ENCODE assay signal across 21 cellular contexts in the genomic region with DNA sequence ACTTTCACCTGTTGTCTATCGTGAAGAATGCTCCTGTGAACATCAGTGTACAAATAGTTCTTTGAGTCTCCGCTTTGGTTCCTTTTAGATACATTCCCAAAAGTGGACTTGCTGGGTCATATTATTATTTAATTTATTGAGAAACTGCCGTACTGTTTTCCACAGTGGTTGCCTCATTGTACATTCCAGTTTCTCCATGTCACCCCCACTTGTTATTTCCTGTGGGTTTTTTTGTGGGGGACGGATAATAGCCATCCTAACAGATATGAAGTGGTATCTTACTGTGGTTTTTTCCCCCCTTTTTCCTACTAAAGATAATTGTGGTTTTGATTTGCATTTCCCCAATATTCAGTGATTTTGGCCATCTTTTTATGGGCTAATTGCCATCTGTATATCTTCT. TPM values are rescaled to one million over a fixed set of nuclear protein-coding genes. Genes with fewer than 3 reads are reported as not detected.
DNase-seq lines count a peak whose midpoint lies in the region; ATAC-seq and TF ChIP-seq lines count a peak whose summit lies in the region.
"Had no signal": no experiment of that assay in that cellular context is flagged by ENCODE, and none has a peak within 500 bp of the region (broad histone marks: within the 10 kb centered on the region; RNA-seq: fewer than 3 reads in every experiment).

No MANE protein-coding gene starts in this region.

- H3K27ac ChIP-seq in uterus: no peak overlapping the region
- H3K27ac ChIP-seq: A549, BLaER1, Peyer's patch had no signal

- H3K27me3 Mint-ChIP-seq in activated naive CD8-positive, alpha-beta T cell: no peaks in the 10 kb centered on the region
- H3K27me3 Mint-ChIP-seq in activated naive CD8-positive, alpha-beta T cell treated with anti-CD3 and anti-CD28 coated beads, Interleukin-2, amount 50 U/mL, for 24 hours: no peaks in the 10 kb centered on the region
- H3K27me3 Mint-ChIP-seq in activated naive CD8-positive, alpha-beta T cell treated with anti-CD3 and anti-CD28 coated beads for 36 hours: no peaks in the 10 kb centered on the region
- no peaks in the 10 kb centered on the region for H3K27me3 Mint-ChIP-seq in stimulated activated memory B cell treated with anti-CD40 and anti-IgM and Interleukin-4, amounts not matched to agents 10 μg/mL and 1 μg/mL and 100 μg/mL, for 72 hours

- peak overlapping the region; percentile 58 for H3K27ac Mint-ChIP-seq in activated naive CD8-positive, alpha-beta T cell
- H3K27ac Mint-ChIP-seq in activated naive CD8-positive, alpha-beta T cell treated with anti-CD3 and anti-CD28 coated beads, Interleukin-2, amount 50 U/mL, for 24 hours: no peak overlapping the region
- H3K27ac Mint-ChIP-seq in activated naive CD8-positive, alpha-beta T cell treated with anti-CD3 and anti-CD28 coated beads for 36 hours: peak overlapping the region; percentile 35
- peak overlapping the region; percentile 29 for H3K27ac Mint-ChIP-seq in stimulated activated memory B cell treated with anti-CD40 and anti-IgM and Interleukin-4, amounts not matched to agents 10 μg/mL and 1 μg/mL and 100 μg/mL, for 72 hours
- H3K27ac Mint-ChIP-seq: CD8-positive, alpha-beta T cell had no signal

- no peaks in the 10 kb centered on the region for H3K27me3 ChIP-seq in uterus
- H3K27me3 ChIP-seq: BLaER1, Peyer's patch had no signal

- no peak for DNase-seq in activated naive CD8-positive, alpha-beta T cell treated with anti-CD3 and anti-CD28 coated beads, Interleukin-2, amount 50 U/mL, for 24 hours
- no peak for DNase-seq in activated naive CD8-positive, alpha-beta T cell treated with anti-CD3 and anti-CD28 coated beads for 36 hours
- DNase-seq in fibroblast of villous mesenchyme (ENCODE audit: low read depth): peak; percentile 8
- DNase-seq in mucosa of gallbladder (ENCODE audit: low spot score): no peak
- DNase-seq in uterus: no peak
- DNase-seq: Calu3; CD8-positive, alpha-beta T cell; HFFc6; KBM-7; NCI-H1105; NCI-H2081 treated with DMSO at 0.1 percent for 48 hours; NCI-H446 treated with DMSO at 0.1 percent for 48 hours; NCI-H69; Peyer's patch had no signal

- intact Hi-C loops in uterus (cut with DNase I; ENCODE audit: low total_unique reads): no loop called here

- H3K36me3 Mint-ChIP-seq in activated naive CD8-positive, alpha-beta T cell: peaks cover 24% of the 10 kb centered on the region
- H3K36me3 Mint-ChIP-seq in activated naive CD8-positive, alpha-beta T cell treated with anti-CD3 and anti-CD28 coated beads, Interleukin-2, amount 50 U/mL, for 24 hours (ENCODE audit: low read depth): peaks cover 73% of the 10 kb centered on the region
- peaks cover 55% of the 10 kb centered on the region for H3K36me3 Mint-ChIP-seq in activated naive CD8-positive, alpha-beta T cell treated with anti-CD3 and anti-CD28 coated beads for 36 hours
- peaks cover 71% of the 10 kb centered on the region for H3K36me3 Mint-ChIP-seq in stimulated activated memory B cell treated with anti-CD40 and anti-IgM and Interleukin-4, amounts not matched to agents 10 μg/mL and 1 μg/mL and 100 μg/mL, for 72 hours

- H3K4me1 ChIP-seq in uterus: no peaks in the 10 kb centered on the region
- H3K4me1 ChIP-seq: BLaER1, Peyer's patch had no signal

- H3K4me3 ChIP-seq in fibroblast of villous mesenchyme (ENCODE audit: low read depth, low read length) (no peak overlapping the region), uterus (no peak overlapping the region)
- H3K4me3 ChIP-seq: A549, BLaER1, Peyer's patch had no signal

- no peak overlapping the region for H3K4me3 Mint-ChIP-seq in activated naive CD8-positive, alpha-beta T cell
- no peak overlapping the region for H3K4me3 Mint-ChIP-seq in activated naive CD8-positive, alpha-beta T cell treated with anti-CD3 and anti-CD28 coated beads, Interleukin-2, amount 50 U/mL, for 24 hours
- no peak overlapping the region for H3K4me3 Mint-ChIP-seq in activated naive CD8-positive, alpha-beta T cell treated with anti-CD3 and anti-CD28 coated beads for 36 hours
- H3K4me3 Mint-ChIP-seq in stimulated activated memory B cell treated with anti-CD40 and anti-IgM and Interleukin-4, amounts not matched to agents 10 μg/mL and 1 μg/mL and 100 μg/mL, for 72 hours: no peak overlapping the region
- H3K4me3 Mint-ChIP-seq: CD8-positive, alpha-beta T cell; HFFc6 had no signal

- H3K9me3 Mint-ChIP-seq in activated naive CD8-positive, alpha-beta T cell (ENCODE audit: low read depth): peaks cover 5% of the 10 kb centered on the region
- no peaks in the 10 kb centered on the region for H3K9me3 Mint-ChIP-seq in activated naive CD8-positive, alpha-beta T cell treated with anti-CD3 and anti-CD28 coated beads, Interleukin-2, amount 50 U/mL, for 24 hours
- H3K9me3 Mint-ChIP-seq in activated naive CD8-positive, alpha-beta T cell treated with anti-CD3 and anti-CD28 coated beads for 36 hours: no peaks in the 10 kb centered on the region
- no peaks in the 10 kb centered on the region for H3K9me3 Mint-ChIP-seq in stimulated activated memory B cell treated with anti-CD40 and anti-IgM and Interleukin-4, amounts not matched to agents 10 μg/mL and 1 μg/mL and 100 μg/mL, for 72 hours
- H3K9me3 Mint-ChIP-seq: CD8-positive, alpha-beta T cell; HFFc6 had no signal

- peaks cover 47% of the 10 kb centered on the region for H3K4me1 Mint-ChIP-seq in activated naive CD8-positive, alpha-beta T cell (ENCODE audit: low read depth)
- H3K4me1 Mint-ChIP-seq in activated naive CD8-positive, alpha-beta T cell treated with anti-CD3 and anti-CD28 coated beads, Interleukin-2, amount 50 U/mL, for 24 hours: peaks cover 33% of the 10 kb centered on the region
- peaks cover 34% of the 10 kb centered on the region for H3K4me1 Mint-ChIP-seq in activated naive CD8-positive, alpha-beta T cell treated with anti-CD3 and anti-CD28 coated beads for 36 hours
- peaks cover 37% of the 10 kb centered on the region for H3K4me1 Mint-ChIP-seq in stimulated activated memory B cell treated with anti-CD40 and anti-IgM and Interleukin-4, amounts not matched to agents 10 μg/mL and 1 μg/mL and 100 μg/mL, for 72 hours

- no peak for TF ChIP-seq CTCF in fibroblast of villous mesenchyme (IDR thresholded peaks at IDR 0.05; ENCODE audit: insufficient read depth, low read depth, low read length)
- no peak for TF ChIP-seq CTCF in uterus (IDR thresholded peaks at IDR 0.05)

- H3K36me3 ChIP-seq in uterus: no peaks in the 10 kb centered on the region

- no peaks in the 10 kb centered on the region for H3K9me3 ChIP-seq in uterus
- H3K9me3 ChIP-seq: A549, BLaER1, Peyer's patch had no signal

- no peak for ATAC-seq in activated naive CD8-positive, alpha-beta T cell treated with anti-CD3 and anti-CD28 coated beads, Interleukin-2, amount 50 U/mL, for 24 hours
- ATAC-seq in stimulated activated memory B cell treated with anti-CD40 and anti-IgM and Interleukin-4, amounts not matched to agents 10 μg/mL and 1 μg/mL and 100 μg/mL, for 72 hours: no peak
- ATAC-seq in HG03196 (IDR thresholded peaks at IDR 0.05; ENCODE audit: unreplicated experiment): no peak
- ATAC-seq: A549; CD8-positive, alpha-beta T cell; HepG2; Right ventricle myocardium inferior had no signal

- no peak for TF ChIP-seq POLR2A in uterus (IDR thresholded peaks at IDR 0.05)

RNA-seq across cellular contexts. Expression of a gene that starts 53.8 kb away (rescaled TPM):
- total RNA-seq in activated naive CD8-positive, alpha-beta T cell treated with anti-CD3 and anti-CD28 coated beads for 36 hours: 10 to 100 TPM; 85.1 to 97.2 TPM
- total RNA-seq in fibroblast of villous mesenchyme (72.8 and 104 TPM in 2 replicates), mucosa of gallbladder (38.3 TPM), uterus (100 to 1,000 TPM in 2 of 4 donors, 10 to 100 TPM in 2; 58.4 to 270 (median 98.6) TPM)
